ENCODE assay signal across 12 cellular contexts in the genomic region with DNA sequence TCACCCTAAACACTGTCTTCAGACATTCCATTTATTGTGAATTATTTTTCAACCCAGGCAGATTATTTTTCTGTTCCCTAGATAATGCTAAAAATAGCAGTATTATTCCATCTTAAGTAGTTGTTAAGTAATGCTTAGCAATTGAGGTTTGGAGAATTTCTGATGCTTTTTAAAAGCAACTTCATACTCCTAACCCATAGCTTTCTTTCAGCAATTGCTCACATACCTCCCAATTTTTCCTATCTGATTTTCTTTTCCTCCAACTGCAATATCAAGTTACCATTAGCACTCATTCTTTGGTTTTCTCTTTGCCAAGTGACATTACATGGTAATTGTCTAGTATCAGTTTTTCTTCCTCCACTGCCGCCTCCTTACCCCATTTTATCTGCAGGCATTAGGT.
DNase-seq lines count a peak whose midpoint lies in the region; ATAC-seq, FAIRE-seq and TF ChIP-seq lines count a peak whose summit lies in the region.
"Had no signal": no experiment of that assay in that cellular context is flagged by ENCODE, and none has a peak within 500 bp of the region (broad histone marks: within the 10 kb centered on the region; RNA-seq: fewer than 3 reads in every experiment).

No MANE protein-coding gene starts in this region.

- no peak overlapping the region for H3K27ac ChIP-seq in smooth muscle cell (ENCODE audit: low read depth)
- H3K27ac ChIP-seq: neural progenitor cell had no signal

- H3K36me3 Mint-ChIP-seq in osteocyte (ENCODE audit: unreplicated experiment): no peaks in the 10 kb centered on the region
- H3K36me3 Mint-ChIP-seq: neural progenitor cell had no signal

- no peak overlapping the region for H3K4me2 ChIP-seq in smooth muscle cell
- H3K4me2 ChIP-seq: neural progenitor cell had no signal

- 83% methylated on average over 1 of the region's 1 CpG for WGBS in smooth muscle cell (ENCODE audit: low lambda C conversion rate)

- H3K27me3 ChIP-seq in smooth muscle cell (ENCODE audit: low read depth): no peaks in the 10 kb centered on the region
- H3K27me3 ChIP-seq: neural progenitor cell had no signal

- no peak overlapping the region for H2AFZ ChIP-seq in smooth muscle cell (ENCODE audit: low read depth)
- H2AFZ ChIP-seq: neural progenitor cell had no signal

- H3K4me1 Mint-ChIP-seq in osteocyte (ENCODE audit: unreplicated experiment): peaks cover 11% of the 10 kb centered on the region
- H3K4me1 Mint-ChIP-seq in stimulated activated naive CD8-positive, alpha-beta T cell treated with anti-CD3 and anti-CD28 coated beads, Interleukin-15, amount 100 ng/mL, for 72 hours: no peaks in the 10 kb centered on the region

- no peak overlapping the region for H3K4me3 ChIP-seq in smooth muscle cell
- H3K4me3 ChIP-seq: neural progenitor cell had no signal

- no peak overlapping the region for H3K9ac ChIP-seq in smooth muscle cell (ENCODE audit: low read depth)
- H3K9ac ChIP-seq: neural progenitor cell had no signal

- TF ChIP-seq CTCF in smooth muscle cell (IDR thresholded peaks at IDR 0.05; ENCODE audit: borderline replicate concordance, insufficient read depth, poor library complexity, severe bottlenecking): no peak
- TF ChIP-seq CTCF in osteocyte (IDR thresholded peaks at IDR 0.05): no peak

- no peak overlapping the region for H3K27ac Mint-ChIP-seq in osteocyte (ENCODE audit: unreplicated experiment)
- H3K27ac Mint-ChIP-seq in stimulated activated naive CD8-positive, alpha-beta T cell treated with anti-CD3 and anti-CD28 coated beads, Interleukin-15, amount 100 ng/mL, for 72 hours: no peak overlapping the region
- H3K27ac Mint-ChIP-seq: neural progenitor cell had no signal

- ATAC-seq in GM21737 (IDR thresholded peaks at IDR 0.05; ENCODE audit: unreplicated experiment) (peak; percentile 29), HG03139 (IDR thresholded peaks at IDR 0.05; ENCODE audit: unreplicated experiment) (peak; percentile 17)
- ATAC-seq in stimulated activated naive CD8-positive, alpha-beta T cell treated with anti-CD3 and anti-CD28 coated beads, Interleukin-15, amount 100 ng/mL, for 72 hours: no peak

- peak; percentile 51 for FAIRE-seq in GM19239 (lab: Jason Lieb, UNC)
- FAIRE-seq: D721Med had no signal

- peaks cover 16% of the 10 kb centered on the region for H3K4me1 ChIP-seq in smooth muscle cell (ENCODE audit: low read depth)

- DNase-seq in GM19239 (ENCODE audit: insufficient read length, low spot score) (no peak), myocyte (ENCODE audit: low read depth) (peak; percentile 24), smooth muscle cell (lab: John Stamatoyannopoulos, UW; ENCODE audit: unreplicated experiment) (no peak), osteocyte (ENCODE audit: extremely low spot score, unreplicated experiment) (no peak), NCI-H446 treated with DMSO at 0.1 percent for 48 hours (lab: John Stamatoyannopoulos, UW) (no peak)
- DNase-seq in stimulated activated naive CD8-positive, alpha-beta T cell treated with anti-CD3 and anti-CD28 coated beads, Interleukin-15, amount 100 ng/mL, for 72 hours: no peak
- DNase-seq: activated CD4-positive, CD25-positive, alpha-beta regulatory T cell treated with anti-CD3 and anti-CD28 coated beads, Interleukin-2, amount 50 U/mL, for 72 hours; NCI-H69 had no signal

- no peaks in the 10 kb centered on the region for H3K27me3 Mint-ChIP-seq in osteocyte (ENCODE audit: unreplicated experiment)
- H3K27me3 Mint-ChIP-seq in stimulated activated naive CD8-positive, alpha-beta T cell treated with anti-CD3 and anti-CD28 coated beads, Interleukin-15, amount 100 ng/mL, for 72 hours: peaks cover under 1% of the 10 kb centered on the region

- no peaks in the 10 kb centered on the region for H3K9me3 ChIP-seq in smooth muscle cell (replicated peaks; ENCODE audit: low read depth)

- no peaks in the 10 kb centered on the region for H3K36me3 ChIP-seq in smooth muscle cell (ENCODE audit: low read depth)
- H3K36me3 ChIP-seq: neural progenitor cell had no signal

- no peaks in the 10 kb centered on the region for H3K9me3 Mint-ChIP-seq in osteocyte (ENCODE audit: unreplicated experiment)
- H3K9me3 Mint-ChIP-seq in stimulated activated naive CD8-positive, alpha-beta T cell treated with anti-CD3 and anti-CD28 coated beads, Interleukin-15, amount 100 ng/mL, for 72 hours: no peaks in the 10 kb centered on the region
- H3K9me3 Mint-ChIP-seq: neural progenitor cell had no signal

- peaks cover 15% of the 10 kb centered on the region for H3F3A ChIP-seq in smooth muscle cell (ENCODE audit: low read depth)

- H3K4me3 Mint-ChIP-seq in osteocyte (ENCODE audit: unreplicated experiment): no peak overlapping the region
- no peak overlapping the region for H3K4me3 Mint-ChIP-seq in stimulated activated naive CD8-positive, alpha-beta T cell treated with anti-CD3 and anti-CD28 coated beads, Interleukin-15, amount 100 ng/mL, for 72 hours
- H3K4me3 Mint-ChIP-seq: neural progenitor cell had no signal

- no peaks in the 10 kb centered on the region for H4K20me1 ChIP-seq in smooth muscle cell (ENCODE audit: low read depth)

- no peaks in the 10 kb centered on the region for H3K79me2 ChIP-seq in smooth muscle cell (ENCODE audit: low read depth)
